ENCODE assay signal across 7 cellular contexts in the genomic region with DNA sequence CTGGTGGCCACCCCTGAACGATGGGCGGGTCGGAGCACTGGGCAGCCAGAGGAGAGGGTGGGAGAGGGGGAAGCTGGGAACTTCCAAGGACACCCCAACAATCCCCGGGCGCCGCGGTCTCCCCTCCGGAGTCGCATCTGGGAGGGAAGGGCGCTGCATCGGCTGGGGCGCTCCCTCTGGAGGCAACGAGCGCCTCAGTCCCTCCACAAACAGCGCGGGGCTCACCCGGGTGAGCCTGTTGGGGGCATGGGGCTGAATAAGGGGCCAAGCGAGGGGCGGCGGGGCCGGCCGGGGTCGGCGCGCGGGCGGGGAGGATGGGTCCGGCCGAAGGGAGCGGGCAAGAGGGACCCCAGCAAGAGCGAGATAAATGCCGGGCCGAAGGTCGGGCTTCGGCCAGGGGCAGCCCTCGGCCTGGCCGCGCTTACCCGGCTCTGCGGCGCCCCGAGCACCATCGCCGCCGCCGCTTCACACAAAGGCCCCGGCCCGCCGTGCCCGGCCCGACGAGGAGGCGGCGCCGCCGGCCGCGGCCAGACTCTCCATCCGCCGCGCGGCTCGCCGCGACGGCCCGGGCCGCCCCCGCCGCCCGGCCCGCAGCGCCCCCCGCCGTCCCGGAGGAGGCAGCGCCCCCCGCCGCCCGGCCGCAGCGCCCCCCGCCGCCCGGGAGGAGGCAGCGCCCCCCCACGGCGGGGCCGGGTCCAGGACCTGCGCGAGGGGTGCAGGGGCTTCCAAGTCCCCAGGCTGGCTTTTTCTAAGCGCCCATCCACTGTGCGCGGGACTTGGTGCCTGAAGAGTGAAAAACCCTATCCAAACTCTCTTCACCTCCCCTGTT. TPM values are rescaled to one million over a fixed set of nuclear protein-coding genes. Genes with fewer than 3 reads are reported as not detected.
A peak's percentile ranks its signal among the peaks of the same experiment; 100 is the strongest.
DNase-seq lines count a peak whose midpoint lies in the region; ATAC-seq and TF ChIP-seq lines count a peak whose summit lies in the region.

A gene with protein sequence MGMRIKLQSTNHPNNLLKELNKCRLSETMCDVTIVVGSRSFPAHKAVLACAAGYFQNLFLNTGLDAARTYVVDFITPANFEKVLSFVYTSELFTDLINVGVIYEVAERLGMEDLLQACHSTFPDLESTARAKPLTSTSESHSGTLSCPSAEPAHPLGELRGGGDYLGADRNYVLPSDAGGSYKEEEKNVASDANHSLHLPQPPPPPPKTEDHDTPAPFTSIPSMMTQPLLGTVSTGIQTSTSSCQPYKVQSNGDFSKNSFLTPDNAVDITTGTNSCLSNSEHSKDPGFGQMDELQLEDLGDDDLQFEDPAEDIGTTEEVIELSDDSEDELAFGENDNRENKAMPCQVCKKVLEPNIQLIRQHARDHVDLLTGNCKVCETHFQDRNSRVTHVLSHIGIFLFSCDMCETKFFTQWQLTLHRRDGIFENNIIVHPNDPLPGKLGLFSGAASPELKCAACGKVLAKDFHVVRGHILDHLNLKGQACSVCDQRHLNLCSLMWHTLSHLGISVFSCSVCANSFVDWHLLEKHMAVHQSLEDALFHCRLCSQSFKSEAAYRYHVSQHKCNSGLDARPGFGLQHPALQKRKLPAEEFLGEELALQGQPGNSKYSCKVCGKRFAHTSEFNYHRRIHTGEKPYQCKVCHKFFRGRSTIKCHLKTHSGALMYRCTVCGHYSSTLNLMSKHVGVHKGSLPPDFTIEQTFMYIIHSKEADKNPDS (minus strand): TSS at position 567 of the 829 bp plus-strand sequence. CDS start 1,629 bp downstream, outside the sequence.

- peak; percentile 62 for TF ChIP-seq CTCF in GM13976 (IDR thresholded peaks at IDR 0.05; ENCODE audit: borderline replicate concordance, control extremely low read depth, extremely low read depth, insufficient read depth, missing control alignments)

- peak; percentile 56 for ATAC-seq in HG02623 (IDR thresholded peaks at IDR 0.05; ENCODE audit: unreplicated experiment)
- peak; percentile 73 for ATAC-seq in left colon

- intact Hi-C loops in left colon (cut with DNase I, micrococcal nuclease), result loop anchor here (5.0 to 10.0 kb wide), 2 partner anchors 56 to 251 kb away; a partner anchor contains a TSS

- DNase-seq in GM13976 (ENCODE audit: low spot score) (peak; percentile 94), NCI-H146 treated with DMSO at 0.1 percent for 48 hours (lab: John Stamatoyannopoulos, UW; ENCODE audit: unreplicated experiment) (peak; percentile 33), cerebellum (ENCODE audit: low spot score) (peak; percentile 82), left colon (peak in 1 of 2 donors; percentile 68)
- DNase-seq in activated CD4-positive, CD25-positive, alpha-beta regulatory T cell treated with anti-CD3 and anti-CD28 coated beads, Interleukin-2, amount 50 U/mL, for 16 hours (ENCODE audit: low read depth, low spot score), result peak; percentile 27
- DNase-seq in stimulated activated CD4-positive, alpha-beta T cell treated with anti-CD3 and anti-CD28 coated beads, Interleukin-4, amount 100 ng/mL, for 1 hour, result peak; percentile 71

- in situ Hi-C loops in GM13976 (cut with MboI; ENCODE audit: low sequenced_read_pairs, unreplicated experiment), result loop anchor here (5.0 kb wide), 1 partner anchor 106 kb away; a partner anchor contains a TSS

RNA-seq across cellular contexts. Expression of the gene that starts here (rescaled TPM):
- total RNA-seq in cerebellum (9.4 TPM), left colon (1 to 10 TPM; 3.2 to 4.5 TPM)
